22 cellular contexts compared by ENCODE assay signal in genomic region chr2:235813398-235813797, GRCh38.
DNase-seq lines count a peak whose midpoint lies in the region; ATAC-seq and TF ChIP-seq lines count a peak whose summit lies in the region.
"Had no signal": no experiment of that assay in that cellular context is flagged by ENCODE, and none has a peak within 500 bp of the region (broad histone marks: within the 10 kb centered on the region; RNA-seq: fewer than 3 reads in every experiment).

No MANE protein-coding gene starts in this region.

- H3K27me3 Mint-ChIP-seq in osteocyte (ENCODE audit: unreplicated experiment) = no peaks in the 10 kb centered on the region
- H3K27me3 Mint-ChIP-seq in activated T-helper 2 cell treated with anti-CD3 and anti-CD28 coated beads, Interferon-gamma antibody, Interleukin-2, Interleukin-4, amounts not matched to agents 10 μg/mL and 5 μg/mL and 100 μg/mL, durations not matched to agents 14 hours and 24 hours and 36 hours (ENCODE audit: low read depth) = no peaks in the 10 kb centered on the region
- H3K27me3 Mint-ChIP-seq: B cell; CD4-positive, alpha-beta T cell had no signal

- peaks cover 34% of the 10 kb centered on the region for H3K36me3 Mint-ChIP-seq in osteocyte (ENCODE audit: unreplicated experiment)
- H3K36me3 Mint-ChIP-seq in activated T-helper 2 cell treated with anti-CD3 and anti-CD28 coated beads, Interferon-gamma antibody, Interleukin-2, Interleukin-4, amounts not matched to agents 10 μg/mL and 5 μg/mL and 100 μg/mL, durations not matched to agents 14 hours and 24 hours and 36 hours (ENCODE audit: low read depth) = no peaks in the 10 kb centered on the region
- H3K36me3 Mint-ChIP-seq: CD8-positive, alpha-beta T cell had no signal

- peak; percentile 44 for DNase-seq in activated CD8-positive, alpha-beta memory T cell treated with anti-CD3 and anti-CD28 coated beads for 24 hours
- no peak for DNase-seq in activated CD8-positive, alpha-beta memory T cell treated with anti-CD3 and anti-CD28 coated beads, Interleukin-2, amount 50 U/mL, for 48 hours
- DNase-seq in islet precursor cell = peak; percentile 33
- peak; percentile 66 for DNase-seq in osteocyte (ENCODE audit: extremely low spot score, unreplicated experiment)
- DNase-seq in upper lobe of right lung = no peak
- no peak for DNase-seq in activated T-helper 2 cell treated with anti-CD3 and anti-CD28 coated beads, Interferon-gamma antibody, Interleukin-2, Interleukin-4, amounts not matched to agents 10 μg/mL and 5 μg/mL and 100 μg/mL, durations not matched to agents 14 hours and 24 hours and 36 hours (ENCODE audit: low spot score)
- DNase-seq: AML-193; Caco-2; Calu3; CD4-positive, alpha-beta T cell; CD8-positive, alpha-beta T cell; DND-41; EL; GDM1 had no signal

- peaks cover 5% of the 10 kb centered on the region for H3K4me1 Mint-ChIP-seq in osteocyte (ENCODE audit: unreplicated experiment)
- no peaks in the 10 kb centered on the region for H3K4me1 Mint-ChIP-seq in activated T-helper 2 cell treated with anti-CD3 and anti-CD28 coated beads, Interferon-gamma antibody, Interleukin-2, Interleukin-4, amounts not matched to agents 10 μg/mL and 5 μg/mL and 100 μg/mL, durations not matched to agents 14 hours and 24 hours and 36 hours (ENCODE audit: low read depth)
- H3K4me1 Mint-ChIP-seq: B cell had no signal

- peak; percentile 13 for ATAC-seq in upper lobe of right lung
- no peak for ATAC-seq in HG03520 (IDR thresholded peaks at IDR 0.05; ENCODE audit: unreplicated experiment)
- ATAC-seq in HG03469 (IDR thresholded peaks at IDR 0.05; ENCODE audit: unreplicated experiment) = no peak
- ATAC-seq: A549; CD8-positive, alpha-beta T cell; GM12878 had no signal

- TF ChIP-seq CTCF in osteocyte (IDR thresholded peaks at IDR 0.05) = no peak
- TF ChIP-seq CTCF in upper lobe of right lung (IDR thresholded peaks at IDR 0.05) = no peak

- no peaks in the 10 kb centered on the region for H3K27me3 ChIP-seq in upper lobe of right lung
- H3K27me3 ChIP-seq: BLaER1 treated with 17β-estradiol and CSF1 and Interleukin-3, amounts not matched to agents 10 nM and 100 nM had no signal

- no peaks in the 10 kb centered on the region for H3K9me3 Mint-ChIP-seq in osteocyte (ENCODE audit: unreplicated experiment)
- H3K9me3 Mint-ChIP-seq in activated T-helper 2 cell treated with anti-CD3 and anti-CD28 coated beads, Interferon-gamma antibody, Interleukin-2, Interleukin-4, amounts not matched to agents 10 μg/mL and 5 μg/mL and 100 μg/mL, durations not matched to agents 14 hours and 24 hours and 36 hours = no peaks in the 10 kb centered on the region
- H3K9me3 Mint-ChIP-seq: CD4-positive, alpha-beta T cell; CD8-positive, alpha-beta T cell had no signal

- H3K4me3 ChIP-seq in upper lobe of right lung = no peak overlapping the region
- H3K4me3 ChIP-seq: A549; BLaER1 treated with 17β-estradiol and CSF1 and Interleukin-3, amounts not matched to agents 10 nM and 100 nM; GM12878 had no signal

- no peak overlapping the region for H3K27ac Mint-ChIP-seq in osteocyte (ENCODE audit: unreplicated experiment)
- H3K27ac Mint-ChIP-seq in activated T-helper 2 cell treated with anti-CD3 and anti-CD28 coated beads, Interferon-gamma antibody, Interleukin-2, Interleukin-4, amounts not matched to agents 10 μg/mL and 5 μg/mL and 100 μg/mL, durations not matched to agents 14 hours and 24 hours and 36 hours = no peak overlapping the region
- H3K27ac Mint-ChIP-seq: B cell; CD4-positive, alpha-beta T cell; CD8-positive, alpha-beta T cell had no signal

- peaks cover 23% of the 10 kb centered on the region for H3K36me3 ChIP-seq in upper lobe of right lung

- H3K4me3 Mint-ChIP-seq in osteocyte (ENCODE audit: unreplicated experiment) = no peak overlapping the region
- no peak overlapping the region for H3K4me3 Mint-ChIP-seq in activated T-helper 2 cell treated with anti-CD3 and anti-CD28 coated beads, Interferon-gamma antibody, Interleukin-2, Interleukin-4, amounts not matched to agents 10 μg/mL and 5 μg/mL and 100 μg/mL, durations not matched to agents 14 hours and 24 hours and 36 hours (ENCODE audit: low read depth)
- H3K4me3 Mint-ChIP-seq: B cell; CD4-positive, alpha-beta T cell; CD8-positive, alpha-beta T cell had no signal

- H3K4me1 ChIP-seq in upper lobe of right lung = no peaks in the 10 kb centered on the region
- H3K4me1 ChIP-seq: A549; BLaER1 treated with 17β-estradiol and CSF1 and Interleukin-3, amounts not matched to agents 10 nM and 100 nM; Caco-2 had no signal

- no peak overlapping the region for H3K27ac ChIP-seq in upper lobe of right lung
- H3K27ac ChIP-seq: 22Rv1; A549; BLaER1 treated with 17β-estradiol and CSF1 and Interleukin-3, amounts not matched to agents 10 nM and 100 nM; C4-2B had no signal

- H3K9me3 ChIP-seq in upper lobe of right lung = no peaks in the 10 kb centered on the region
- H3K9me3 ChIP-seq: A549; BLaER1 treated with 17β-estradiol and CSF1 and Interleukin-3, amounts not matched to agents 10 nM and 100 nM; Caco-2 had no signal

- intact Hi-C loops in upper lobe of right lung (cut with DNase I) = no loop called here
- intact Hi-C loops in activated T-helper 2 cell treated with anti-CD3 and anti-CD28 coated beads, Interferon-gamma antibody, Interleukin-2, Interleukin-4, amounts not matched to agents 10 μg/mL and 5 μg/mL and 100 μg/mL, durations not matched to agents 14 hours and 24 hours and 36 hours (cut with micrococcal nuclease) = no loop called here

Comparison
In these comparisons a context has a peak if more than half of its experiments do, and no peak if none do; other contexts are left out.
1. DNase-seq: peak in activated CD8-positive, alpha-beta memory T cell treated with anti-CD3 and anti-CD28 coated beads for 24 hours (single experiment), islet precursor cell (single experiment) and osteocyte (single experiment); none in activated CD8-positive, alpha-beta memory T cell treated with anti-CD3 and anti-CD28 coated beads, Interleukin-2, amount 50 U/mL, for 48 hours (single experiment), upper lobe of right lung (single experiment) and activated T-helper 2 cell treated with anti-CD3 and anti-CD28 coated beads, Interferon-gamma antibody, Interleukin-2, Interleukin-4, amounts not matched to agents 10 μg/mL and 5 μg/mL and 100 μg/mL, durations not matched to agents 14 hours and 24 hours and 36 hours (single experiment).